Comparison of ENCODE assay signal across 1 cellular context in the genomic region with DNA sequence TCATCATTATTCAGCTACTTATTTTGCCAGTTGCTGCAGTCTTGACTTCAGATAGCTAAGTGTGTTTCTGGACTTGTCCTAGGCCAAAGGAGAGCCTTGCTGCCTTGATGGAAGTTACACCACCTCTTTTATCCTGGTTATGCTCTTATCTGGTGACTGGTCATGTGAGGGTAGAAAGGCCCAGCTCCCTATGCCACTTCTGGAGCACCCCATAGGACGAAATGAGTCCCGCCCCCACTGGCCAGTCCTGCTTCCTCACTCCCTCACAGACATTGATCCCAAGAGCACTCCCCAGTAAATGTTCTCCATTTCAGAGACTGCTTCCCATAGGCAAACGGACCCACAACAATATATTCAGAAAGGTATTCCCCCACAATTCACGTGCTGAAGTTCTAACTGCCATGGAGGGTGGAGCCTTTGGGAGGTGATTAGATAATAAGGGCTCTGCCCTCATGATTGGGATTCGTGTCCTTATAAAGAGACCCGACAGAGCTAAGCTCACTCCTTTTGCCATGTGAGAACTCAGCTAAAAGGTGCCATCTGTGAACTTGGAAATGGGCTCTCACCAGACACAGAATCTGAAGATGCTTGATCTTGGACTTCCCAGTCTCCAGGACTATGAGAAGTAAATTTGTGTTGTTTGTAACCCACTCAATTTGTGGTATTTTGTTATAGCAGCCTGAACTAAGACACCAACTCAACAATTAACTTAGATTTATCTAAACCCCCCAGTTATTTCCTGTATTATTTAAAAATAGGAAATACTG.
TF ChIP-seq lines count a peak whose summit lies in the region.

No MANE protein-coding gene starts in this region.

TF ChIP-seq in K562, 482 proteins besides CTCF, POLR2A, EP300 and RAD21:
- TF ChIP-seq, protein P1, sequence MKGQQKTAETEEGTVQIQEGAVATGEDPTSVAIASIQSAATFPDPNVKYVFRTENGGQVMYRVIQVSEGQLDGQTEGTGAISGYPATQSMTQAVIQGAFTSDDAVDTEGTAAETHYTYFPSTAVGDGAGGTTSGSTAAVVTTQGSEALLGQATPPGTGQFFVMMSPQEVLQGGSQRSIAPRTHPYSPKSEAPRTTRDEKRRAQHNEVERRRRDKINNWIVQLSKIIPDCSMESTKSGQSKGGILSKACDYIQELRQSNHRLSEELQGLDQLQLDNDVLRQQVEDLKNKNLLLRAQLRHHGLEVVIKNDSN (CRISPR knock-in tag; IDR thresholded peaks at IDR 0.05) = no peak
- no peak for TF ChIP-seq BCOR (IDR thresholded peaks at IDR 0.05)
- no peak for TF ChIP-seq DIDO1 (tag; IDR thresholded peaks at IDR 0.05; ENCODE audit: low read depth)
- no peak for TF ChIP-seq ARHGAP35 (IDR thresholded peaks at IDR 0.05; ENCODE audit: partially characterized antibody)
- TF ChIP-seq, protein P2, sequence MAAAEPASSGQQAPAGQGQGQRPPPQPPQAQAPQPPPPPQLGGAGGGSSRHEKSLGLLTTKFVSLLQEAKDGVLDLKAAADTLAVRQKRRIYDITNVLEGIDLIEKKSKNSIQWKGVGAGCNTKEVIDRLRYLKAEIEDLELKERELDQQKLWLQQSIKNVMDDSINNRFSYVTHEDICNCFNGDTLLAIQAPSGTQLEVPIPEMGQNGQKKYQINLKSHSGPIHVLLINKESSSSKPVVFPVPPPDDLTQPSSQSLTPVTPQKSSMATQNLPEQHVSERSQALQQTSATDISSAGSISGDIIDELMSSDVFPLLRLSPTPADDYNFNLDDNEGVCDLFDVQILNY (CRISPR knock-in tag; IDR thresholded peaks at IDR 0.05) = no peak
- TF ChIP-seq NR3C1 (CRISPR knock-in tag; IDR thresholded peaks at IDR 0.05) = no peak
- no peak for TF ChIP-seq BRD4 (IDR thresholded peaks at IDR 0.05)
